18 cellular contexts compared by ENCODE assay signal in genomic region chr9:98214811-98215210, GRCh38. TPM values are rescaled to one million over a fixed set of nuclear protein-coding genes. Genes with fewer than 3 reads are reported as not detected.
A peak's percentile ranks its signal among the peaks of the same experiment; 100 is the strongest.
DNase-seq lines count a peak whose midpoint lies in the region; ATAC-seq and TF ChIP-seq lines count a peak whose summit lies in the region.
"Had no signal": no experiment of that assay in that cellular context is flagged by ENCODE, and none has a peak within 500 bp of the region (broad histone marks: within the 10 kb centered on the region; RNA-seq: fewer than 3 reads in every experiment).

No MANE protein-coding gene starts in this region.

- H3F3A ChIP-seq in neural progenitor cell (ENCODE audit: low read depth): peaks cover 6% of the 10 kb centered on the region

- H3K4me1 ChIP-seq in endodermal cell (ENCODE audit: control insufficient read depth, insufficient read depth, low read length) (no peaks in the 10 kb centered on the region), neural progenitor cell (peaks cover 7% of the 10 kb centered on the region), thyroid gland (peaks cover 0 to 36% of the 10 kb centered on the region in 2 donors)
- H3K4me1 ChIP-seq: gastrocnemius medialis had no signal

- H3K36me3 Mint-ChIP-seq in endodermal cell (ENCODE audit: low read depth) (peaks cover 46% of the 10 kb centered on the region), neural progenitor cell (no peaks in the 10 kb centered on the region)

- H3K27ac Mint-ChIP-seq in endodermal cell (no peak overlapping the region), neural progenitor cell (peak overlapping the region; percentile 74)
- H3K27ac Mint-ChIP-seq: activated T-cell treated with anti-CD3 and anti-CD28 coated beads, Interleukin-2, amount 50 U/mL, for 72 hours had no signal

- H3K9ac ChIP-seq in endodermal cell (ENCODE audit: extremely low read depth, low read length, poor library complexity, severe bottlenecking): no peak overlapping the region
- no peak overlapping the region for H3K9ac ChIP-seq in neural progenitor cell

- 76 to 81% methylated on average over 4 to 6 of the region's 6 CpGs for WGBS in endodermal cell (ENCODE audit: insufficient coverage in 1 of 2, insufficient read length in 1 of 2), 2 experiments
- WGBS in thyroid gland, 2 donors: 44 to 55% methylated on average over 6 of the region's 6 CpGs

- H3K27me3 Mint-ChIP-seq in endodermal cell (ENCODE audit: insufficient read depth) (no peaks in the 10 kb centered on the region), neural progenitor cell (ENCODE audit: insufficient read depth, low read depth) (peaks cover 7% of the 10 kb centered on the region)

- H3K36me3 ChIP-seq in endodermal cell (ENCODE audit: control insufficient read depth, insufficient read depth, low read length) (peaks cover 26% of the 10 kb centered on the region), neural progenitor cell (no peaks in the 10 kb centered on the region), thyroid gland (peaks cover 4 to 5% of the 10 kb centered on the region in 2 donors)

- H3K4me2 ChIP-seq in neural progenitor cell: no peak overlapping the region

- H3K9me3 ChIP-seq in endodermal cell (ENCODE audit: control insufficient read depth, low read length) (no peaks in the 10 kb centered on the region), neural progenitor cell (ENCODE audit: low read depth) (no peaks in the 10 kb centered on the region), thyroid gland (no peaks in the 10 kb centered on the region)
- H3K9me3 ChIP-seq: gastrocnemius medialis, lower lobe of right lung had no signal

- no peaks in the 10 kb centered on the region for H3K9me3 Mint-ChIP-seq in endodermal cell
- H3K9me3 Mint-ChIP-seq in neural progenitor cell: no peaks in the 10 kb centered on the region
- H3K9me3 Mint-ChIP-seq: activated T-cell treated with anti-CD3 and anti-CD28 coated beads, Interleukin-2, amount 50 U/mL, for 72 hours had no signal

- H3K4me1 Mint-ChIP-seq in endodermal cell: no peaks in the 10 kb centered on the region
- peaks cover 33% of the 10 kb centered on the region for H3K4me1 Mint-ChIP-seq in neural progenitor cell

- DNase-seq in RWPE1 (ENCODE audit: low spot score) (no peak), endodermal cell (peak; percentile 37), neural progenitor cell (ENCODE audit: low spot score) (no peak), thyroid gland (peak; percentile 76 to 77), NCI-H748 treated with DMSO at 0.1 percent for 48 hours (lab: John Stamatoyannopoulos, UW) (no peak)
- DNase-seq: activated CD4-positive, CD25-positive, alpha-beta regulatory T cell treated with anti-CD3 and anti-CD28 coated beads, Interleukin-2, amount 50 U/mL, for 72 hours; activated naive CD4-positive, alpha-beta T cell treated with anti-CD3 and anti-CD28 coated beads, Interleukin-2, amount 50 U/mL, for 16 hours; activated T-cell treated with anti-CD3 and anti-CD28 coated beads, Interleukin-2, amount 50 U/mL, for 72 hours; DMS79; gastrocnemius medialis; lower lobe of right lung; NCI-H1105; NCI-H2029 treated with DMSO at 0.1 percent for 48 hours; NCI-H226; SHP77 treated with DMSO at 0.1 percent for 48 hours had no signal

- H2AFZ ChIP-seq in neural progenitor cell (replicated peaks): no peak overlapping the region

- intact Hi-C loops in thyroid gland (cut with DNase I): no loop called here

- CTCF ChIA-PET in RWPE1 (lab: Yijun Ruan, JAX): interaction anchor here (1.2 to 1.4 kb wide), 2 partner anchors 9 to 42 kb away, joined by 5 read pairs; no protein-coding TSS in a partner anchor

- POLR2A ChIA-PET in RWPE1 (lab: Yijun Ruan, JAX; ENCODE audit: low non-redundant PET): no interaction called here

- H3K4me3 ChIP-seq in endodermal cell (ENCODE audit: low read length) (no peak overlapping the region), neural progenitor cell (no peak overlapping the region), thyroid gland (replicated peaks in 1 of 3) (no peak overlapping the region)
- H3K4me3 ChIP-seq: gastrocnemius medialis, lower lobe of right lung had no signal

- no peak for TF ChIP-seq POLR2A in thyroid gland (IDR thresholded peaks at IDR 0.05)

- no peak overlapping the region for H3K4me3 Mint-ChIP-seq in endodermal cell
- H3K4me3 Mint-ChIP-seq in neural progenitor cell: no peak overlapping the region
- H3K4me3 Mint-ChIP-seq: activated T-cell treated with anti-CD3 and anti-CD28 coated beads, Interleukin-2, amount 50 U/mL, for 72 hours had no signal

- H4K20me1 ChIP-seq in neural progenitor cell (ENCODE audit: low read depth): no peaks in the 10 kb centered on the region

- ATAC-seq in GM21423 (IDR thresholded peaks at IDR 0.05; ENCODE audit: unreplicated experiment): no peak
- no peak for ATAC-seq in GM18502 (IDR thresholded peaks at IDR 0.05; ENCODE audit: poor library complexity, unreplicated experiment)
- ATAC-seq: activated T-cell treated with anti-CD3 and anti-CD28 coated beads, Interleukin-2, amount 50 U/mL, for 72 hours; gastrocnemius medialis; lower lobe of right lung had no signal

- no peaks in the 10 kb centered on the region for H3K79me2 ChIP-seq in neural progenitor cell (ENCODE audit: low read depth)

- H3K27me3 ChIP-seq in endodermal cell (ENCODE audit: control insufficient read depth, insufficient read depth, low read length, poor library complexity, severe bottlenecking) (no peaks in the 10 kb centered on the region), neural progenitor cell (no peaks in the 10 kb centered on the region), thyroid gland (no peaks in the 10 kb centered on the region)
- H3K27me3 ChIP-seq: gastrocnemius medialis had no signal

- H3K27ac ChIP-seq in RWPE1 (peak overlapping the region; percentile 66), endodermal cell (ENCODE audit: low read depth, low read length) (no peak overlapping the region), neural progenitor cell (no peak overlapping the region), thyroid gland (peak overlapping the region in 2 of 3 donors; percentile 15 to 59)
- H3K27ac ChIP-seq: gastrocnemius medialis, HL-60, lower lobe of right lung had no signal

- no peak for TF ChIP-seq CTCF in RWPE1 (conservative IDR thresholded peaks at IDR 0.05; ENCODE audit: low read depth)
- no peak for TF ChIP-seq CTCF in endodermal cell (conservative IDR thresholded peaks at IDR 0.05)
- no peak for TF ChIP-seq CTCF in neural progenitor cell (IDR thresholded peaks at IDR 0.05)
- no peak for TF ChIP-seq CTCF in thyroid gland (IDR thresholded peaks at IDR 0.05)

RNA-seq across cellular contexts. Expression of gene CORO2A, which starts 22.4 kb away (rescaled TPM):
- total RNA-seq in endodermal cell: 10 to 100 TPM; 21.0 to 22.8 TPM
- polyA plus RNA-seq in endodermal cell (2013, experiment 1 of 2): 10.1 TPM
- polyA plus RNA-seq in endodermal cell (2013, experiment 2 of 2): 10.4 TPM
- total RNA-seq in neural progenitor cell (ENCODE audit: low replicate concordance): 2.4 and 3.6 TPM in 2 replicates
- total RNA-seq in thyroid gland: 1 to 10 TPM; 1.1 to 3.5 (median 2.1) TPM

RNA-seq across cellular contexts. Expression of gene TBC1D2, which starts 40.6 kb away (rescaled TPM):
- total RNA-seq in endodermal cell: 10 to 100 TPM in 1 of 2 donors, 1 to 10 TPM in 1; 8.1 to 10.4 TPM
- polyA plus RNA-seq in endodermal cell (2013, experiment 1 of 2): 2.2 TPM
- polyA plus RNA-seq in endodermal cell (2013, experiment 2 of 2): 2.4 TPM
- 0.41 and 1.3 TPM in 2 replicates for total RNA-seq in neural progenitor cell (ENCODE audit: low replicate concordance)
- total RNA-seq in thyroid gland: 10 to 100 TPM; 12.9 to 20.9 (median 18.3) TPM

Comparison
In these comparisons a context has a peak if more than half of its experiments do, and no peak if none do; other contexts are left out.
1. DNase-seq: peak in endodermal cell (single experiment) and thyroid gland (2 of 2); none in RWPE1 (single experiment), neural progenitor cell (single experiment) and NCI-H748 treated with DMSO at 0.1 percent for 48 hours (single experiment).
2. H3K27ac ChIP-seq: peak in RWPE1 (single experiment) and thyroid gland (2 of 3); none in endodermal cell (single experiment) and neural progenitor cell (single experiment).